In genomic region chr5:72018158-72018803, GRCh38 we compare ENCODE assay signal across 1 cellular context.
TF ChIP-seq lines count a peak whose summit lies in the region.

No MANE protein-coding gene starts in this region.

TF ChIP-seq in WTC11, 78 proteins besides CTCF, POLR2A, EP300 and RAD21 (continued from another document):
- TF ChIP-seq ARID4B (CRISPR knock-in tag; IDR thresholded peaks at IDR 0.05; ENCODE audit: borderline replicate concordance) = no peak
- no peak for TF ChIP-seq ZNF423 (CRISPR knock-in tag; IDR thresholded peaks at IDR 0.05)
- no peak for TF ChIP-seq ZNF121 (CRISPR knock-in tag; IDR thresholded peaks at IDR 0.05)
